In genomic region chr17:80882926-80883685, GRCh38 we compare ENCODE assay signal across 9 cellular contexts.
"Had no signal": no experiment of that assay in that cellular context is flagged by ENCODE, and none has a peak within 500 bp of the region (broad histone marks: within the 10 kb centered on the region; RNA-seq: fewer than 3 reads in every experiment).

No MANE protein-coding gene starts in this region.

- H3K27ac Mint-ChIP-seq: activated naive CD8-positive, alpha-beta T cell treated with anti-CD3 and anti-CD28 coated beads for 36 hours; stimulated activated effector memory CD8-positive, alpha-beta T cell treated with anti-CD3 and anti-CD28 coated beads, Interleukin-12 subunit alpha, Interleukin-12 subunit beta, amount 100 ng/mL, for 72 hours; T-cell had no signal

- H3K4me3 Mint-ChIP-seq: activated naive CD8-positive, alpha-beta T cell treated with anti-CD3 and anti-CD28 coated beads for 36 hours; stimulated activated effector memory CD8-positive, alpha-beta T cell treated with anti-CD3 and anti-CD28 coated beads, Interleukin-12 subunit alpha, Interleukin-12 subunit beta, amount 100 ng/mL, for 72 hours; T-cell had no signal

- FAIRE-seq: pancreas, small intestine had no signal

- ATAC-seq: pancreas; stimulated activated effector memory CD8-positive, alpha-beta T cell treated with anti-CD3 and anti-CD28 coated beads, Interleukin-12 subunit alpha, Interleukin-12 subunit beta, amount 100 ng/mL, for 72 hours; T-cell had no signal

- H3K9me3 Mint-ChIP-seq: activated naive CD8-positive, alpha-beta T cell treated with anti-CD3 and anti-CD28 coated beads for 36 hours; stimulated activated effector memory CD8-positive, alpha-beta T cell treated with anti-CD3 and anti-CD28 coated beads, Interleukin-12 subunit alpha, Interleukin-12 subunit beta, amount 100 ng/mL, for 72 hours; T-cell had no signal

- DNase-seq: activated CD4-positive, alpha-beta T cell treated with anti-CD3 and anti-CD28 coated beads for 48 hours; activated naive CD8-positive, alpha-beta T cell treated with anti-CD3 and anti-CD28 coated beads for 36 hours; activated T-cell treated with anti-CD3 and anti-CD28 coated beads, Interleukin-2, amount 50 U/mL, for 1 hour; glutamatergic neuron; mesenchymal stem cell; small intestine; T-cell had no signal

- H3K27me3 Mint-ChIP-seq: activated naive CD8-positive, alpha-beta T cell treated with anti-CD3 and anti-CD28 coated beads for 36 hours; T-cell had no signal
